Comparison of ENCODE assay signal across 11 cellular contexts in the genomic region with DNA sequence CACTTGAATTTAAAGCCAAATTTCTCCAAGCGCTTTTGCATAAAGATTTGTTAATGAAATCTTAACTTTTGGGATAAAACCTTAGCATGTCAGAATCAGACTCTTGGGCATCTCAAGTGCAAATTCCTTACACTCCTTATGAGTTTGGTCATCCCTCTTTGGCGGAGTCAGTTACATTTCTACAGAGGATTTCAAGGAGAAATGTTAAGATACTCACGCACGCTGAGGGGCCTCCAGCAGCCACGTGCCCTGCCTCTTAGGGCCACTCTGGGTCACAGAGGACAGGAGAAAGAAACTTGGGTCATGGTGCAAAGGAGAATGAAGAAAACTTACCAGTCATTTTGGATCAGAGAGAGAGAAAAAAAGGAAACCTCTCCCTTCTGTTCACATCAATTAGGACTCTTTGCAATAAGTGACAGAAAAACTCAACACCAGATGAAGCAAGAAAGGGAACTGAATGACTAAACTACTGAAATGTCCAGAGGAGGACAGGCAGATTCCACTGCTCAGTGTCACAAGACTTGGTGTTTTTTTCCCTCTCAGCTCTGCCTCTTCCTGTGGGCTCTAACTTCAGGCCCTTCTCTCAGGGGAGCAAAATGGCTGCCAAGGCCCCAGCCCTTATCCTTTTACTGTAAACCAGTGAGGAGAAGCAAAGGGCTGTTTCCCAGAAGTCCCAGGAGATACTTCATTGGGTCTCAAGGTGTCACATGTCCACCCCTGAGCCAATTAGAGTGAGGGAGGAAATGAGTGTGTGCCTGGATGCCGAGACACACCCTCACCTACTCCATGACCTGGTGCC.
DNase-seq lines count a peak whose midpoint lies in the region; ATAC-seq and TF ChIP-seq lines count a peak whose summit lies in the region.
"Had no signal": no experiment of that assay in that cellular context is flagged by ENCODE, and none has a peak within 500 bp of the region (broad histone marks: within the 10 kb centered on the region; RNA-seq: fewer than 3 reads in every experiment).

No MANE protein-coding gene starts in this region.

- H3F3A ChIP-seq in GM23338 (replicated peaks; ENCODE audit: low read depth) (no peaks in the 10 kb centered on the region), PC-3 (ENCODE audit: low read length, unreplicated experiment) (no peaks in the 10 kb centered on the region)

- H3K27ac Mint-ChIP-seq in GM23338: no peak overlapping the region
- H3K27ac Mint-ChIP-seq: activated T-cell treated with anti-CD3 and anti-CD28 coated beads, Interleukin-2, amount 50 U/mL, for 24 hours had no signal

- H3K27ac ChIP-seq in GM23338 (ENCODE audit: low read depth): no peak overlapping the region
- no peak overlapping the region for H3K27ac ChIP-seq in OCI-LY7 (ENCODE audit: low read depth, low read length, poor library complexity, severe bottlenecking)
- H3K27ac ChIP-seq in skeletal muscle tissue (ENCODE audit: low read depth, low read length): peak overlapping the region; percentile 52
- H3K27ac ChIP-seq in PC-3 (ENCODE audit: low read length): no peak overlapping the region

- H3K79me2 ChIP-seq in GM23338 (replicated peaks; ENCODE audit: insufficient read depth) (no peaks in the 10 kb centered on the region), OCI-LY7 (ENCODE audit: insufficient read depth, low read depth, low read length) (no peaks in the 10 kb centered on the region), PC-3 (ENCODE audit: low read length) (no peaks in the 10 kb centered on the region)

- H3K4me1 ChIP-seq in GM23338 (ENCODE audit: insufficient read depth): no peaks in the 10 kb centered on the region
- no peaks in the 10 kb centered on the region for H3K4me1 ChIP-seq in OCI-LY7 (ENCODE audit: insufficient read depth, low read length, poor library complexity, severe bottlenecking)
- peaks cover 29 to 36% (median 30%) of the 10 kb centered on the region in 3 donors for H3K4me1 ChIP-seq in skeletal muscle tissue (ENCODE audit: control insufficient read depth in 3 of 3, insufficient read depth in 3 of 3, low read length in 3 of 3)
- H3K4me1 ChIP-seq in PC-3 (ENCODE audit: insufficient read depth, low read length): no peaks in the 10 kb centered on the region

- no peaks in the 10 kb centered on the region for H3K27me3 ChIP-seq in GM23338 (ENCODE audit: insufficient read depth)
- no peaks in the 10 kb centered on the region for H3K27me3 ChIP-seq in skeletal muscle tissue (ENCODE audit: control insufficient read depth in 3 of 3, insufficient read depth in 3 of 3, low read length in 3 of 3)
- no peaks in the 10 kb centered on the region for H3K27me3 ChIP-seq in PC-3 (ENCODE audit: low read length)

- H3K9me2 ChIP-seq in GM23338 (ENCODE audit: insufficient read depth): no peaks in the 10 kb centered on the region
- H3K9me2 ChIP-seq in OCI-LY7 (ENCODE audit: insufficient read depth, low read length): no peaks in the 10 kb centered on the region
- no peaks in the 10 kb centered on the region for H3K9me2 ChIP-seq in PC-3 (replicated peaks; ENCODE audit: low read length)

- TF ChIP-seq CTCF in GM23338 (conservative IDR thresholded peaks at IDR 0.05; ENCODE audit: low read depth in 2 of 2): no peak
- no peak for TF ChIP-seq CTCF in OCI-LY7 (conservative IDR thresholded peaks at IDR 0.05; ENCODE audit: low read length)
- TF ChIP-seq CTCF in fibroblast of villous mesenchyme (IDR thresholded peaks at IDR 0.05; ENCODE audit: insufficient read depth, low read depth, low read length): no peak
- TF ChIP-seq CTCF in PC-3 (conservative IDR thresholded peaks at IDR 0.05; ENCODE audit: low read depth, low read length): no peak

- no peaks in the 10 kb centered on the region for H3K36me3 ChIP-seq in GM23338 (ENCODE audit: insufficient read depth)
- H3K36me3 ChIP-seq in OCI-LY7 (ENCODE audit: insufficient read depth, low read length): no peaks in the 10 kb centered on the region
- H3K36me3 ChIP-seq in skeletal muscle tissue (ENCODE audit: control insufficient read depth in 3 of 3, insufficient read depth in 3 of 3, low read length in 3 of 3): no peaks in the 10 kb centered on the region
- no peaks in the 10 kb centered on the region for H3K36me3 ChIP-seq in PC-3 (ENCODE audit: low read depth, low read length)

- ATAC-seq in GM23338 (no peak), GM18519 (IDR thresholded peaks at IDR 0.05; ENCODE audit: low FRiP score, unreplicated experiment) (no peak), PC-3 (no peak)

- no peaks in the 10 kb centered on the region for H3K9me3 ChIP-seq in OCI-LY7 (ENCODE audit: low read length)
- peaks cover 0 to 3% (median 0%) of the 10 kb centered on the region in 3 donors for H3K9me3 ChIP-seq in skeletal muscle tissue (ENCODE audit: control insufficient read depth in 3 of 3, low read length in 3 of 3)
- H3K9me3 ChIP-seq in PC-3 (ENCODE audit: low read length): no peaks in the 10 kb centered on the region

- H3K4me1 Mint-ChIP-seq in GM23338: no peaks in the 10 kb centered on the region

- H3K4me3 Mint-ChIP-seq in GM23338: no peak overlapping the region
- H3K4me3 Mint-ChIP-seq: activated T-cell treated with anti-CD3 and anti-CD28 coated beads, Interleukin-2, amount 50 U/mL, for 24 hours had no signal

- POLR2A ChIA-PET in OCI-LY7 (lab: Charles Lee) (no interaction called here), PC-3 (lab: Charles Lee; ENCODE audit: unreplicated experiment) (no interaction called here)

- no peaks in the 10 kb centered on the region for H3K27me3 Mint-ChIP-seq in GM23338 (ENCODE audit: insufficient read depth, low read depth, poor library complexity)

- intact Hi-C loops in OCI-LY7 (cut with micrococcal nuclease; ENCODE audit: unreplicated experiment) (no loop called here), PC-3 (cut with micrococcal nuclease) (no loop called here)

- peak overlapping the region; percentile 56; the same call in 1 of the 2 replicates for H2AFZ ChIP-seq in GM23338
- H2AFZ ChIP-seq in OCI-LY7 (ENCODE audit: low read length): 0 out of 2 replicates have a peak overlapping the region, but pooled peaks have one; percentile 24
- no peak overlapping the region for H2AFZ ChIP-seq in PC-3 (ENCODE audit: low read length)

- H3K9ac ChIP-seq in skeletal muscle tissue (ENCODE audit: low read depth in 1 of 3, low read length in 3 of 3): no peak overlapping the region
- H3K9ac ChIP-seq in PC-3 (ENCODE audit: low read length): no peak overlapping the region

- no peak for DNase-seq in GM23338 (ENCODE audit: low spot score)
- DNase-seq in OCI-LY7 (ENCODE audit: low spot score): no peak
- peak; percentile 29 for DNase-seq in fibroblast of villous mesenchyme (ENCODE audit: low read depth)
- no peak for DNase-seq in DMS53 (lab: John Stamatoyannopoulos, UW)
- DNase-seq in PC-3: no peak
- DNase-seq: activated CD4-positive, CD25-positive, alpha-beta regulatory T cell treated with anti-CD3 and anti-CD28 coated beads, Interleukin-2, amount 50 U/mL, for 72 hours; activated T-cell treated with anti-CD3 and anti-CD28 coated beads, Interleukin-2, amount 50 U/mL, for 24 hours; aorta; NCI-H2029 treated with DMSO at 0.1 percent for 48 hours had no signal

- H3K9me3 Mint-ChIP-seq in GM23338: no peaks in the 10 kb centered on the region
- H3K9me3 Mint-ChIP-seq: activated T-cell treated with anti-CD3 and anti-CD28 coated beads, Interleukin-2, amount 50 U/mL, for 24 hours had no signal

- H3K4me2 ChIP-seq in GM23338 (no peak overlapping the region), OCI-LY7 (ENCODE audit: low read length) (no peak overlapping the region), PC-3 (ENCODE audit: low read length) (no peak overlapping the region)

- H3K4me3 ChIP-seq in GM23338 (no peak overlapping the region), OCI-LY7 (ENCODE audit: low read depth, low read length, poor library complexity, severe bottlenecking) (no peak overlapping the region), fibroblast of villous mesenchyme (ENCODE audit: low read depth, low read length) (no peak overlapping the region), skeletal muscle tissue (ENCODE audit: low read length in 3 of 3) (no peak overlapping the region), PC-3 (ENCODE audit: low read length) (no peak overlapping the region)

- CTCF ChIA-PET in OCI-LY7 (lab: Charles Lee; ENCODE audit: unreplicated experiment) (no interaction called here), PC-3 (lab: Charles Lee) (no interaction called here)

- H3K36me3 Mint-ChIP-seq in GM23338 (ENCODE audit: low read depth): no peaks in the 10 kb centered on the region

- H4K20me1 ChIP-seq in GM23338 (replicated peaks; ENCODE audit: insufficient read depth): no peaks in the 10 kb centered on the region
- no peaks in the 10 kb centered on the region for H4K20me1 ChIP-seq in OCI-LY7 (ENCODE audit: insufficient read depth, low read length)
- H4K20me1 ChIP-seq in PC-3 (ENCODE audit: low read length): no peaks in the 10 kb centered on the region

- no TSS peak for BruUV-seq in OCI-LY7 (replicated peaks; lab: Mats Ljungman, UMichigan)
- no TSS peak for BruUV-seq in PC-3 (replicated peaks; lab: Mats Ljungman, UMichigan)

TF ChIP-seq in GM23338, 12 proteins besides CTCF, POLR2A, EP300 and RAD21 (continues in another document):
- TF ChIP-seq ZNF331 (CRISPR knock-in tag; IDR thresholded peaks at IDR 0.05; ENCODE audit: low read depth) (no peak), NANOG (IDR thresholded peaks at IDR 0.05; ENCODE audit: borderline replicate concordance) (no peak), ZNF114 (CRISPR knock-in tag; IDR thresholded peaks at IDR 0.05) (no peak)
